9 cellular contexts compared by ENCODE assay signal in genomic region chr6:37501632-37502466, GRCh38. TPM values are rescaled to one million over a fixed set of nuclear protein-coding genes. Genes with fewer than 3 reads are reported as not detected.
DNase-seq lines count a peak whose midpoint lies in the region; ATAC-seq and TF ChIP-seq lines count a peak whose summit lies in the region.
"Had no signal": no experiment of that assay in that cellular context is flagged by ENCODE, and none has a peak within 500 bp of the region (broad histone marks: within the 10 kb centered on the region; RNA-seq: fewer than 3 reads in every experiment).

No MANE protein-coding gene starts in this region.

- no peak for ATAC-seq in DND-41 (ENCODE audit: insufficient read depth, low read depth)
- ATAC-seq in naive thymus-derived CD8-positive, alpha-beta T cell, result peak; percentile 21 to 26
- no peak for ATAC-seq in HG03045 (IDR thresholded peaks at IDR 0.05; ENCODE audit: unreplicated experiment)

- H3K27ac Mint-ChIP-seq in activated naive CD4-positive, alpha-beta T cell treated with anti-CD3 and anti-CD28 coated beads for 36 hours, result peak overlapping the region; percentile 88
- H3K27ac Mint-ChIP-seq in naive thymus-derived CD8-positive, alpha-beta T cell, result peak overlapping the region; percentile 96 to 100 (median 98)

- no TSS peak for BruUV-seq in mammary epithelial cell (replicated peaks; lab: Mats Ljungman, UMichigan)

- H3K4me3 Mint-ChIP-seq in activated naive CD4-positive, alpha-beta T cell treated with anti-CD3 and anti-CD28 coated beads for 36 hours, result peak overlapping the region; percentile 19
- H3K4me3 Mint-ChIP-seq in naive thymus-derived CD8-positive, alpha-beta T cell, result peak overlapping the region; percentile 55 to 83 (median 78)

- CTCF ChIA-PET in activated naive CD4-positive, alpha-beta T cell treated with anti-CD3 and anti-CD28 coated beads for 36 hours (lab: Charles Lee), result interaction anchor here (0.6 to 3.8 kb wide), 7 partner anchors 9 to 879 kb away, joined by 3 to 18 read pairs (median 8); no protein-coding TSS in a partner anchor
- CTCF ChIA-PET in mammary epithelial cell (lab: Charles Lee; ENCODE audit: low non-redundant PET), result no interaction called here

- peaks cover 3% of the 10 kb centered on the region for H3K9me3 Mint-ChIP-seq in activated naive CD4-positive, alpha-beta T cell treated with anti-CD3 and anti-CD28 coated beads for 36 hours
- no peaks in the 10 kb centered on the region for H3K9me3 Mint-ChIP-seq in naive thymus-derived CD8-positive, alpha-beta T cell

- dilution Hi-C loops in mammary epithelial cell (cut with HindIII; ENCODE audit: low sequenced_read_pairs), result no loop called here

- intact Hi-C loops in activated naive CD4-positive, alpha-beta T cell treated with anti-CD3 and anti-CD28 coated beads for 36 hours (cut with micrococcal nuclease), result loop anchor here (1.0 to 5.0 kb wide), 2 partner anchors 12 to 70 kb away; partner anchors contain the start of gene CMTR1
- intact Hi-C loops in mammary epithelial cell (cut with micrococcal nuclease), result no loop called here

- H3K9ac ChIP-seq in DND-41 (ENCODE audit: low read depth, low read length) (peak overlapping the region; percentile 25), Loucy (ENCODE audit: low read depth, low read length, poor library complexity, severe bottlenecking) (peak overlapping the region; percentile 75), mammary epithelial cell (ENCODE audit: insufficient read depth, low read length) (no peak overlapping the region)

- H3K27me3 ChIP-seq in DND-41 (ENCODE audit: insufficient read depth, low read length, poor library complexity) (no peaks in the 10 kb centered on the region), Loucy (ENCODE audit: insufficient read depth, low read length, poor library complexity, severe bottlenecking) (no peaks in the 10 kb centered on the region), mammary epithelial cell (ENCODE audit: insufficient read depth, low read length) (no peaks in the 10 kb centered on the region)

- H2AFZ ChIP-seq in DND-41 (ENCODE audit: low read depth, low read length) (peak overlapping the region; percentile 72), Loucy (ENCODE audit: low read length) (peak overlapping the region; percentile 5; the same call in 1 of the 2 replicates), mammary epithelial cell (ENCODE audit: low read depth, low read length) (no peak overlapping the region)

- peak; percentile 44 for DNase-seq in DND-41
- DNase-seq in activated naive CD4-positive, alpha-beta T cell treated with anti-CD3 and anti-CD28 coated beads for 36 hours, result peak; percentile 53
- peak in 5 of 10 donors; percentile 41 to 60 (median 55) for DNase-seq in naive thymus-derived CD8-positive, alpha-beta T cell
- DNase-seq in SKM-1 treated with dmso at 0.1 percent for 144 hours (lab: John Stamatoyannopoulos, UW; ENCODE audit: unreplicated experiment), result no peak
- DNase-seq in mammary epithelial cell, result no peak
- DNase-seq: islet precursor cell, NCI-H1694 had no signal

- H3K27ac ChIP-seq in DND-41 (ENCODE audit: low read length) (peak overlapping the region; percentile 84), mammary epithelial cell (ENCODE audit: insufficient read depth, low read depth, low read length) (no peak overlapping the region)

- H3K4me2 ChIP-seq in DND-41 (ENCODE audit: insufficient read depth, low read length) (peak overlapping the region; percentile 19; the same call in 1 of the 2 replicates), Loucy (ENCODE audit: low read depth, low read length, poor library complexity, severe bottlenecking) (peak overlapping the region; percentile 83), mammary epithelial cell (ENCODE audit: insufficient read depth, low read depth, low read length) (no peak overlapping the region)

- in situ Hi-C loops in mammary epithelial cell (cut with MboI; ENCODE audit: low sequenced_read_pairs in 2 of 2), result no loop called here

- H3K27me3 Mint-ChIP-seq in activated naive CD4-positive, alpha-beta T cell treated with anti-CD3 and anti-CD28 coated beads for 36 hours (ENCODE audit: low read depth), result no peaks in the 10 kb centered on the region
- H3K27me3 Mint-ChIP-seq in naive thymus-derived CD8-positive, alpha-beta T cell, result no peaks in the 10 kb centered on the region

- H3K9me3 ChIP-seq in DND-41 (ENCODE audit: insufficient read depth, low read length, severe bottlenecking) (no peaks in the 10 kb centered on the region), Loucy (ENCODE audit: insufficient read depth, low read depth, low read length) (no peaks in the 10 kb centered on the region), mammary epithelial cell (replicated peaks; ENCODE audit: insufficient read depth, low read length) (no peaks in the 10 kb centered on the region)

- peaks cover 85% of the 10 kb centered on the region for H3K4me1 Mint-ChIP-seq in activated naive CD4-positive, alpha-beta T cell treated with anti-CD3 and anti-CD28 coated beads for 36 hours (ENCODE audit: low read depth)
- H3K4me1 Mint-ChIP-seq in naive thymus-derived CD8-positive, alpha-beta T cell, result peaks cover 43 to 91% (median 74%) of the 10 kb centered on the region in 4 donors

- H3K79me2 ChIP-seq in DND-41 (ENCODE audit: insufficient read depth, low read length) (peaks cover 26% of the 10 kb centered on the region), Loucy (ENCODE audit: insufficient read depth, low read length) (peaks cover 23% of the 10 kb centered on the region), mammary epithelial cell (ENCODE audit: insufficient read depth, low read length) (no peaks in the 10 kb centered on the region)

- H3K4me1 ChIP-seq in DND-41 (ENCODE audit: insufficient read depth, low read length) (peaks cover 48% of the 10 kb centered on the region), Loucy (ENCODE audit: insufficient read depth, low read length, poor library complexity, severe bottlenecking) (peaks cover 65% of the 10 kb centered on the region), mammary epithelial cell (ENCODE audit: insufficient read depth, low read length) (peaks cover 7% of the 10 kb centered on the region)

- H3K36me3 Mint-ChIP-seq in activated naive CD4-positive, alpha-beta T cell treated with anti-CD3 and anti-CD28 coated beads for 36 hours (ENCODE audit: low read depth), result peaks cover 2% of the 10 kb centered on the region
- no peaks in the 10 kb centered on the region for H3K36me3 Mint-ChIP-seq in naive thymus-derived CD8-positive, alpha-beta T cell

- H3K4me3 ChIP-seq in DND-41 (ENCODE audit: low read depth in 1 of 2, low read length in 2 of 2) (no peak overlapping the region), Loucy (ENCODE audit: low read length, poor library complexity, severe bottlenecking) (peak overlapping the region; percentile 58), mammary epithelial cell (replicated peaks in 1 of 3; ENCODE audit: insufficient read depth in 1 of 3, low read depth in 2 of 3, low read length in 3 of 3) (no peak overlapping the region)

- POLR2A ChIA-PET in naive thymus-derived CD8-positive, alpha-beta T cell (lab: Charles Lee), result interaction anchor here (0.6 to 9.8 kb wide), 11 partner anchors 11 to 901 kb away, joined by 3 to 330 read pairs (median 6); partner anchors contain the start of genes CMTR1 and MDGA1

- H3K36me3 ChIP-seq in DND-41 (ENCODE audit: insufficient read depth, low read length) (no peaks in the 10 kb centered on the region), Loucy (ENCODE audit: insufficient read depth, low read length) (no peaks in the 10 kb centered on the region), mammary epithelial cell (ENCODE audit: insufficient read depth, low read length) (no peaks in the 10 kb centered on the region)

- WGBS in mammary epithelial cell (ENCODE audit: low coverage, missing lambda C conversion rate), result 89% methylated on average over 10 of the region's 10 CpGs

- peaks cover 17% of the 10 kb centered on the region for H3F3A ChIP-seq in Loucy (ENCODE audit: low read depth)

- no peaks in the 10 kb centered on the region for H3K9me2 ChIP-seq in Loucy (replicated peaks; ENCODE audit: low read depth, low read length)

- TF ChIP-seq CTCF in DND-41 (IDR thresholded peaks at IDR 0.05; ENCODE audit: borderline replicate concordance, extremely low read depth, low read length, poor library complexity, severe bottlenecking) (no peak), Loucy (conservative IDR thresholded peaks at IDR 0.05; ENCODE audit: low read length) (no peak), mammary epithelial cell (conservative IDR thresholded peaks at IDR 0.05 in 1 of 2, IDR thresholded peaks at IDR 0.05 in 1 of 2; ENCODE audit: extremely low read depth in 1 of 2, insufficient read depth in 1 of 2, low read depth in 1 of 2, low read length in 2 of 2) (no peak)

- no peaks in the 10 kb centered on the region for H4K20me1 ChIP-seq in DND-41 (ENCODE audit: insufficient read depth, low read length)
- no peaks in the 10 kb centered on the region for H4K20me1 ChIP-seq in Loucy (ENCODE audit: insufficient read depth, low read length, poor library complexity, severe bottlenecking)
- no peaks in the 10 kb centered on the region for H4K20me1 ChIP-seq in mammary epithelial cell (ENCODE audit: insufficient read depth, low read length)

RNA-seq across cellular contexts. Expression of gene CCDC167, which starts 2.2 kb away (rescaled TPM):
- 10 to 100 TPM; 53.4 to 57.1 TPM for total RNA-seq in activated naive CD4-positive, alpha-beta T cell treated with anti-CD3 and anti-CD28 coated beads for 36 hours
- 10 to 100 TPM; 17.9 TPM for total RNA-seq in naive thymus-derived CD8-positive, alpha-beta T cell
- polyA plus RNA-seq in naive thymus-derived CD8-positive, alpha-beta T cell, result 10 to 100 TPM; 64.3 to 74.7 (median 69.3) TPM
- total RNA-seq in mammary epithelial cell, result 10 to 100 TPM; 13.2 to 13.3 TPM
- polyA plus RNA-seq in mammary epithelial cell, result 44.3 TPM
- 14.6 TPM for polyA minus RNA-seq in mammary epithelial cell

Comparison
In these comparisons a context has a peak if more than half of its experiments do, and no peak if none do; other contexts are left out.
1. ATAC-seq: peak in naive thymus-derived CD8-positive, alpha-beta T cell (2 of 2); none in DND-41 (single experiment) and HG03045 (single experiment).
2. DNase-seq: peak in DND-41 (single experiment) and activated naive CD4-positive, alpha-beta T cell treated with anti-CD3 and anti-CD28 coated beads for 36 hours (single experiment); none in SKM-1 treated with dmso at 0.1 percent for 144 hours (single experiment) and mammary epithelial cell (single experiment).